ENCODE assay signal across 10 cellular contexts in the genomic region with DNA sequence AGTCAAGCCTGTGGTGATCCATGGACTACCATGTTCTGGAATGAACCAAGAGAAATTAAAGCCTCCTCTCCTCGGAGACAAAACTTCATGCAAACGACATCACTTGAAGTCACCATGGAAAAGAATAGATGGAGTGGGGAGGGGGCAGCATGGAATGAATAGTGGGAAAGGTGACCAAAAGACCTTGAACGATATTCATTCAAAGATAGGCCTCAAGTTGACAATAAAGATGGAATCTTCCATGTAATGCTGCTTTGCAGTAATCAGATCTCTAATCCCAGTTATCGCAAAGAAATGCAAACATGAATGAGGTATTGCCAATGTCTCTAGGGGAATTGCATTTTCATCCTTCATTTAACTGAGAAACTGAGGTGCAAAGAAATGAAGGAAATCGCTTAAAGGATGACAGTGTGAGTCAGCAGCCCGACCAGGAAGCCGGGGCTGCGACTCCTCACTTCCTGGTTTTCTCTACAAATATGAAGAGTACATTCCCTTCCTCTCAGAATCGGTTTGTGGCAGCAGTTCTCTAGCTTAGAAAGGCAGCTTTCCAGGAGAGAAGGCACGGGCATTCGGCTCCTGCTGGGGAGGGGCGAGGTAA.
DNase-seq lines count a peak whose midpoint lies in the region; ATAC-seq and TF ChIP-seq lines count a peak whose summit lies in the region.
"Had no signal": no experiment of that assay in that cellular context is flagged by ENCODE, and none has a peak within 500 bp of the region (broad histone marks: within the 10 kb centered on the region; RNA-seq: fewer than 3 reads in every experiment).

No MANE protein-coding gene starts in this region.

- intact Hi-C loops in sciatic nerve (cut with DNase I) = no loop called here
- intact Hi-C loops in esophagus muscularis mucosa (cut with DNase I) = no loop called here

- no peak overlapping the region for H3K9ac ChIP-seq in OCI-LY3 (ENCODE audit: low read length)

- H3K9me3 ChIP-seq in OCI-LY3 (ENCODE audit: insufficient read depth, low read length) (no peaks in the 10 kb centered on the region), neutrophil (no peaks in the 10 kb centered on the region), esophagus muscularis mucosa (no peaks in the 10 kb centered on the region)

- peak overlapping the region; percentile 83 for H3K27ac Mint-ChIP-seq in endothelial cell (ENCODE audit: unreplicated experiment)

- no peak for ATAC-seq in sciatic nerve
- ATAC-seq in esophagus mucosa = no peak
- ATAC-seq: Panc1; stimulated activated naive CD8-positive, alpha-beta T cell treated with anti-CD3 and anti-CD28 coated beads, Interleukin-15, Interleukin-2, amounts not matched to agents 100 U/mL and 50 U/mL, for 24 hours had no signal

- H3K4me2 ChIP-seq in OCI-LY3 (ENCODE audit: low read length) = no peak overlapping the region

- TF ChIP-seq EP300 in esophagus muscularis mucosa (IDR thresholded peaks at IDR 0.05) = no peak

- peaks cover 24% of the 10 kb centered on the region for H3K4me1 Mint-ChIP-seq in endothelial cell (ENCODE audit: unreplicated experiment)

- no peak for TF ChIP-seq POLR2A in esophagus muscularis mucosa (IDR thresholded peaks at IDR 0.05; ENCODE audit: low read depth)

- H3K4me1 ChIP-seq in OCI-LY3 (ENCODE audit: low read length) = peaks cover 16% of the 10 kb centered on the region
- H3K4me1 ChIP-seq in neutrophil (ENCODE audit: control insufficient read depth in 1 of 2, insufficient read depth in 1 of 2, low read depth in 1 of 2, low read length in 1 of 2) = peaks cover 10 to 13% of the 10 kb centered on the region in 2 experiments
- peaks cover 0 to 8% (median 0%) of the 10 kb centered on the region in 4 donors for H3K4me1 ChIP-seq in esophagus muscularis mucosa

- H3K27me3 Mint-ChIP-seq in endothelial cell (ENCODE audit: unreplicated experiment) = peaks cover 7% of the 10 kb centered on the region

- no peaks in the 10 kb centered on the region for H3K79me2 ChIP-seq in OCI-LY3 (ENCODE audit: low read length)

- TF ChIP-seq CTCF in OCI-LY3 (IDR thresholded peaks at IDR 0.05; ENCODE audit: low read depth, low read length) = no peak
- TF ChIP-seq CTCF in endothelial cell (IDR thresholded peaks at IDR 0.05; ENCODE audit: unreplicated experiment) = no peak
- TF ChIP-seq CTCF in neutrophil (IDR thresholded peaks at IDR 0.05) = no peak
- no peak for TF ChIP-seq CTCF in esophagus muscularis mucosa (IDR thresholded peaks at IDR 0.05)

- H2AFZ ChIP-seq in OCI-LY3 (ENCODE audit: low read depth, low read length) = peak overlapping the region; percentile 1; the same call in 1 of the 2 replicates

- H4K20me1 ChIP-seq in OCI-LY3 (ENCODE audit: insufficient read depth, low read length) = no peaks in the 10 kb centered on the region

- no peaks in the 10 kb centered on the region for H3K9me3 Mint-ChIP-seq in endothelial cell (ENCODE audit: unreplicated experiment)

- DNase-seq in EL (peak; percentile 17), endothelial cell (ENCODE audit: low spot score) (peak; percentile 18), sciatic nerve (ENCODE audit: low spot score) (no peak), esophagus muscularis mucosa (ENCODE audit: extremely low spot score) (no peak), iPS-NIHi11 (ENCODE audit: low spot score) (no peak)
- DNase-seq: stimulated activated naive CD8-positive, alpha-beta T cell treated with anti-CD3 and anti-CD28 coated beads, Interleukin-15, Interleukin-2, amounts not matched to agents 100 U/mL and 50 U/mL, for 24 hours had no signal

- WGBS in esophagus muscularis mucosa = 61% methylated on average over 12 of the region's 12 CpGs

- H3K36me3 Mint-ChIP-seq in endothelial cell (ENCODE audit: low read depth, unreplicated experiment) = no peaks in the 10 kb centered on the region

- H3K4me3 Mint-ChIP-seq in endothelial cell (ENCODE audit: unreplicated experiment) = peak overlapping the region; percentile 3

- H3K36me3 ChIP-seq in OCI-LY3 (replicated peaks; ENCODE audit: low read depth, low read length) = no peaks in the 10 kb centered on the region
- H3K36me3 ChIP-seq in neutrophil = no peaks in the 10 kb centered on the region
- H3K36me3 ChIP-seq in esophagus muscularis mucosa = no peaks in the 10 kb centered on the region

- no peak overlapping the region for H3K4me3 ChIP-seq in OCI-LY3 (ENCODE audit: low read length)
- H3K4me3 ChIP-seq in neutrophil (ENCODE audit: low read depth in 1 of 2, low read length in 1 of 2) = no peak overlapping the region
- no peak overlapping the region for H3K4me3 ChIP-seq in esophagus muscularis mucosa

- no peak overlapping the region for H3K27ac ChIP-seq in OCI-LY3 (ENCODE audit: low read length)
- peak overlapping the region; percentile 44 for H3K27ac ChIP-seq in neutrophil
- H3K27ac ChIP-seq in esophagus muscularis mucosa (replicated peaks in 1 of 4) = peak overlapping the region in 1 of 4 donors; percentile 35

- H3K27me3 ChIP-seq in OCI-LY3 (ENCODE audit: low read depth, low read length) = 0 out of 2 replicates have a peak, but pooled peaks cover 4% of the 10 kb centered on the region
- no peaks in the 10 kb centered on the region for H3K27me3 ChIP-seq in neutrophil
- H3K27me3 ChIP-seq in esophagus muscularis mucosa = no peaks in the 10 kb centered on the region

Comparison
In these comparisons a context has a peak if more than half of its experiments do, and no peak if none do; other contexts are left out.
1. DNase-seq: peak in EL (single experiment) and endothelial cell (single experiment); none in sciatic nerve (single experiment), esophagus muscularis mucosa (single experiment) and iPS-NIHi11 (single experiment).